8 cellular contexts compared by ENCODE assay signal in genomic region chr19:39052243-39052746, GRCh38. TPM values are rescaled to one million over a fixed set of nuclear protein-coding genes. Genes with fewer than 3 reads are reported as not detected.
DNase-seq lines count a peak whose midpoint lies in the region; ATAC-seq and TF ChIP-seq lines count a peak whose summit lies in the region.

No MANE protein-coding gene starts in this region.

- TF ChIP-seq EP300 in tibial nerve (IDR thresholded peaks at IDR 0.05): no peak

- peak; percentile 13 for DNase-seq in SIG-M5 treated with dmso at 0.1 percent for 504 hours (lab: John Stamatoyannopoulos, UW; ENCODE audit: unreplicated experiment)
- DNase-seq in SIG-M5 (lab: John Stamatoyannopoulos, UW): no peak
- DNase-seq in RPMI8226: peak; percentile 63
- peak; percentile 56 for DNase-seq in activated effector memory CD4-positive, alpha-beta T cell treated with Interleukin-2 at 50 U/mL for 16 hours
- peak; percentile 33 for DNase-seq in germinal center (ENCODE audit: low spot score)
- peak; percentile 19 to 29 for DNase-seq in tibial nerve (ENCODE audit: low spot score in 2 of 2)

- peak; percentile 96 for TF ChIP-seq CTCF in parathyroid adenoma (IDR thresholded peaks at IDR 0.05)
- TF ChIP-seq CTCF in tibial nerve (IDR thresholded peaks at IDR 0.05): peak; percentile 62 to 75 (median 68)

- H2AFZ ChIP-seq in parathyroid adenoma: peak overlapping the region; percentile 24

- ATAC-seq in GM21786 (IDR thresholded peaks at IDR 0.05; ENCODE audit: unreplicated experiment): no peak

- no peaks in the 10 kb centered on the region for H3K79me2 ChIP-seq in parathyroid adenoma

- H3K9ac ChIP-seq in parathyroid adenoma: no peak overlapping the region

- H3K36me3 ChIP-seq in parathyroid adenoma (ENCODE audit: control insufficient read depth, insufficient read depth, low read length): no peaks in the 10 kb centered on the region
- H3K36me3 ChIP-seq in tibial nerve: no peaks in the 10 kb centered on the region

- H3K9me3 ChIP-seq in parathyroid adenoma (ENCODE audit: control insufficient read depth, low read length) (no peaks in the 10 kb centered on the region), tibial nerve (peaks cover 0 to 7% (median 0%) of the 10 kb centered on the region in 4 donors)

- H3K27ac ChIP-seq in parathyroid adenoma (no peak overlapping the region), tibial nerve (peak overlapping the region in 2 of 4 donors; percentile 10 to 66)

- H3K4me1 ChIP-seq in parathyroid adenoma (peaks cover 4% of the 10 kb centered on the region), tibial nerve (no peaks in the 10 kb centered on the region)

- H3K27me3 ChIP-seq in parathyroid adenoma (ENCODE audit: control insufficient read depth, insufficient read depth, low read length) (no peaks in the 10 kb centered on the region), tibial nerve (no peaks in the 10 kb centered on the region)

- WGBS in tibial nerve, 2 donors: 16 to 23% methylated on average over 7 to 10 of the region's 10 CpGs

- H3K4me3 ChIP-seq in parathyroid adenoma (ENCODE audit: low read depth, low read length) (no peak overlapping the region), tibial nerve (no peak overlapping the region)

- H3K4me2 ChIP-seq in parathyroid adenoma (ENCODE audit: low read length): no peak overlapping the region

- no peak for TF ChIP-seq POLR2A in tibial nerve (IDR thresholded peaks at IDR 0.05)

RNA-seq across cellular contexts. Expression of gene FBXO27, which starts 19.9 kb away (rescaled TPM):
- 1 to 10 TPM; 3.6 to 8.0 (median 5.9) TPM for total RNA-seq in tibial nerve

RNA-seq across cellular contexts. Expression of gene ACP7, which starts 31.9 kb away (rescaled TPM):
- total RNA-seq in tibial nerve: 1 to 10 TPM in 3 of 4 donors, under 1 TPM in 1; 0.90 to 3.1 (median 1.6) TPM
